In genomic region chr13:42990147-42990990, GRCh38 we compare ENCODE assay signal across 9 cellular contexts. TPM values are rescaled to one million over a fixed set of nuclear protein-coding genes. Genes with fewer than 3 reads are reported as not detected.
DNase-seq lines count a peak whose midpoint lies in the region; ATAC-seq, FAIRE-seq and TF ChIP-seq lines count a peak whose summit lies in the region.
"Had no signal": no experiment of that assay in that cellular context is flagged by ENCODE, and none has a peak within 500 bp of the region (broad histone marks: within the 10 kb centered on the region; RNA-seq: fewer than 3 reads in every experiment).

No MANE protein-coding gene starts in this region.

- no peak for TF ChIP-seq EP300 in tibial nerve (IDR thresholded peaks at IDR 0.05)

- TF ChIP-seq CTCF in KMS-11 (conservative IDR thresholded peaks at IDR 0.05; ENCODE audit: low read depth, low read length) (no peak), astrocyte (IDR thresholded peaks at IDR 0.05; ENCODE audit: insufficient read depth, low read depth, low read length) (no peak), tibial nerve (IDR thresholded peaks at IDR 0.05) (no peak)

- no peak overlapping the region for H3K27ac ChIP-seq in CD8-positive, alpha-beta memory T cell (ENCODE audit: low read depth, low read length)
- H3K27ac ChIP-seq in KMS-11 (peak overlapping the region; percentile 87; the same call in 1 of the 2 replicates), astrocyte (ENCODE audit: low read depth, low read length) (no peak overlapping the region), muscle layer of duodenum (ENCODE audit: low read length) (peak overlapping the region; percentile 61), tibial nerve (peak overlapping the region in 1 of 4 donors; percentile 87)

- H3K27me3 ChIP-seq in CD8-positive, alpha-beta memory T cell (ENCODE audit: insufficient read depth, low read length, poor library complexity, severe bottlenecking) = no peaks in the 10 kb centered on the region
- H3K27me3 ChIP-seq in KMS-11 (ENCODE audit: insufficient read depth, low read depth) (no peaks in the 10 kb centered on the region), astrocyte (ENCODE audit: insufficient read depth, low read length) (no peaks in the 10 kb centered on the region), muscle layer of duodenum (ENCODE audit: low read depth, low read length) (no peaks in the 10 kb centered on the region), tibial nerve (no peaks in the 10 kb centered on the region)

- H3K79me2 ChIP-seq in KMS-11 (ENCODE audit: insufficient read depth, low read depth) (no peaks in the 10 kb centered on the region), astrocyte (ENCODE audit: insufficient read depth, low read length) (no peaks in the 10 kb centered on the region)

- 51 to 57% methylated on average over 9 of the region's 9 CpGs for WGBS in tibial nerve, 2 donors

- no peak for FAIRE-seq in astrocyte (lab: Jason Lieb, UNC)
- FAIRE-seq: K562 had no signal

- no peak for TF ChIP-seq POLR2A in tibial nerve (IDR thresholded peaks at IDR 0.05)

- no peaks in the 10 kb centered on the region for H4K20me1 ChIP-seq in KMS-11 (ENCODE audit: insufficient read depth)
- no peaks in the 10 kb centered on the region for H4K20me1 ChIP-seq in astrocyte (ENCODE audit: insufficient read depth, low read length)

- H3K4me3 ChIP-seq in CD8-positive, alpha-beta memory T cell (ENCODE audit: low read length) = peak overlapping the region; percentile 61
- no peak overlapping the region for H3K4me3 ChIP-seq in KMS-11 (IDR thresholded peaks at IDR 0.05; ENCODE audit: insufficient read depth, low read depth, low read length)
- no peak overlapping the region for H3K4me3 ChIP-seq in astrocyte (ENCODE audit: insufficient read depth, low read depth, low read length)
- H3K4me3 ChIP-seq in muscle layer of duodenum (ENCODE audit: low read depth in 1 of 2, low read length in 2 of 2) = peak overlapping the region in 1 of 2 donors; percentile 83
- peak overlapping the region in 2 of 4 donors; percentile 24 to 62 for H3K4me3 ChIP-seq in tibial nerve
- H3K4me3 ChIP-seq: K562 had no signal

- H2AFZ ChIP-seq in KMS-11 (ENCODE audit: low read depth) = no peak overlapping the region
- no peak overlapping the region for H2AFZ ChIP-seq in astrocyte (ENCODE audit: low read depth, low read length)

- POLR2A ChIA-PET in CD8-positive, alpha-beta memory T cell (lab: Charles Lee) = interaction anchor here (0.7 to 2.7 kb wide), 4 partner anchors 34 to 68 kb away, joined by 3 to 20 read pairs (median 4); no protein-coding TSS in a partner anchor

- H3K4me3 Mint-ChIP-seq in CD8-positive, alpha-beta memory T cell = peak overlapping the region; percentile 95 to 99 (median 96)
- H3K4me3 Mint-ChIP-seq in astrocyte (ENCODE audit: unreplicated experiment) = peak overlapping the region; percentile 86

- DNase-seq in CD8-positive, alpha-beta memory T cell = peak in 2 of 5 donors; percentile 14 to 17
- no peak for DNase-seq in astrocyte (ENCODE audit: low read depth)
- no peak for DNase-seq in tibial nerve (ENCODE audit: low spot score in 2 of 2)
- no peak for DNase-seq in SIG-M5 (lab: John Stamatoyannopoulos, UW)
- no peak for DNase-seq in SKM-1 treated with dmso at 0.1 percent for 144 hours (lab: John Stamatoyannopoulos, UW; ENCODE audit: unreplicated experiment)

- H3K4me1 ChIP-seq in CD8-positive, alpha-beta memory T cell (ENCODE audit: insufficient read depth, low read length) = peaks cover 26% of the 10 kb centered on the region
- peaks cover 33% of the 10 kb centered on the region for H3K4me1 ChIP-seq in KMS-11 (ENCODE audit: low read depth, poor library complexity, severe bottlenecking)
- peaks cover 4% of the 10 kb centered on the region for H3K4me1 ChIP-seq in astrocyte (ENCODE audit: insufficient read depth, low read length)
- peaks cover 3 to 8% of the 10 kb centered on the region in 2 donors for H3K4me1 ChIP-seq in muscle layer of duodenum (ENCODE audit: control insufficient read depth in 1 of 2, insufficient read depth in 2 of 2, low read length in 2 of 2)
- peaks cover 0 to 32% (median 22%) of the 10 kb centered on the region in 4 donors for H3K4me1 ChIP-seq in tibial nerve

- no peak overlapping the region; the same call in 1 of the 2 replicates for H3K9ac ChIP-seq in KMS-11
- H3K9ac ChIP-seq in astrocyte (ENCODE audit: low read length) = no peak overlapping the region

- CTCF ChIA-PET in CD8-positive, alpha-beta memory T cell (lab: Charles Lee) = interaction anchor here (0.7 to 6.6 kb wide), 7 partner anchors 9 to 126 kb away, joined by 3 to 40 read pairs (median 3); partner anchors contain the start of gene DNAJC15

- H3K36me3 Mint-ChIP-seq in CD8-positive, alpha-beta memory T cell = peaks cover 0 to 23% (median 3%) of the 10 kb centered on the region in 3 donors
- H3K36me3 Mint-ChIP-seq in astrocyte (ENCODE audit: low read depth, unreplicated experiment) = peaks cover 3% of the 10 kb centered on the region

- H3K9me3 ChIP-seq in CD8-positive, alpha-beta memory T cell (ENCODE audit: low read length) = no peaks in the 10 kb centered on the region
- H3K9me3 ChIP-seq in astrocyte (ENCODE audit: insufficient read depth, low read depth, low read length) (no peaks in the 10 kb centered on the region), muscle layer of duodenum (ENCODE audit: control insufficient read depth in 1 of 2, low read length in 2 of 2) (no peaks in the 10 kb centered on the region), tibial nerve (no peaks in the 10 kb centered on the region)

- no peaks in the 10 kb centered on the region for H3K9me3 Mint-ChIP-seq in CD8-positive, alpha-beta memory T cell
- no peaks in the 10 kb centered on the region for H3K9me3 Mint-ChIP-seq in astrocyte (ENCODE audit: unreplicated experiment)

- peaks cover 34 to 70% (median 63%) of the 10 kb centered on the region in 3 donors for H3K4me1 Mint-ChIP-seq in CD8-positive, alpha-beta memory T cell
- H3K4me1 Mint-ChIP-seq in astrocyte (ENCODE audit: low read depth, unreplicated experiment) = peaks cover 10% of the 10 kb centered on the region

- ATAC-seq in GM19328 (IDR thresholded peaks at IDR 0.05; ENCODE audit: unreplicated experiment) = no peak
- ATAC-seq: K562 had no signal

- peak overlapping the region; percentile 94 to 100 (median 99) for H3K27ac Mint-ChIP-seq in CD8-positive, alpha-beta memory T cell
- peak overlapping the region; percentile 99 for H3K27ac Mint-ChIP-seq in astrocyte (ENCODE audit: unreplicated experiment)

- H3K27me3 Mint-ChIP-seq in CD8-positive, alpha-beta memory T cell = no peaks in the 10 kb centered on the region
- H3K27me3 Mint-ChIP-seq in astrocyte (ENCODE audit: low read depth, unreplicated experiment) = no peaks in the 10 kb centered on the region

- no peaks in the 10 kb centered on the region for H3K36me3 ChIP-seq in CD8-positive, alpha-beta memory T cell (ENCODE audit: insufficient read depth, low read length)
- H3K36me3 ChIP-seq in KMS-11 (ENCODE audit: insufficient read depth) (no peaks in the 10 kb centered on the region), astrocyte (ENCODE audit: insufficient read depth, low read length) (no peaks in the 10 kb centered on the region), muscle layer of duodenum (ENCODE audit: control insufficient read depth in 1 of 2, insufficient read depth in 2 of 2, low read length in 2 of 2) (no peaks in the 10 kb centered on the region), tibial nerve (no peaks in the 10 kb centered on the region)

- peak overlapping the region; percentile 87 for H3K4me2 ChIP-seq in KMS-11
- H3K4me2 ChIP-seq in astrocyte (ENCODE audit: low read length) = no peak overlapping the region

RNA-seq across cellular contexts. Expression of gene EPSTI1, which starts 1.7 kb away (rescaled TPM):
- 1 to 10 TPM; 4.5 to 4.9 TPM for total RNA-seq in CD8-positive, alpha-beta memory T cell
- polyA plus RNA-seq in CD8-positive, alpha-beta memory T cell = 17.3 TPM
- total RNA-seq in astrocyte (96.0 and 117 TPM in 2 replicates), tibial nerve (10 to 100 TPM in 1 of 4 donors, 1 to 10 TPM in 3; 1.4 to 16.8 (median 3.3) TPM)

RNA-seq across cellular contexts. Expression of gene DNAJC15, which starts 33.0 kb away (rescaled TPM):
- 10 to 100 TPM; 13.2 to 13.6 TPM for total RNA-seq in CD8-positive, alpha-beta memory T cell
- 13.7 TPM for polyA plus RNA-seq in CD8-positive, alpha-beta memory T cell
- total RNA-seq in astrocyte = 10.9 and 13.8 TPM in 2 replicates
- total RNA-seq in tibial nerve = 1 to 10 TPM; 3.7 to 9.2 (median 5.7) TPM

Comparison
In these comparisons a context has a peak if more than half of its experiments do, and no peak if none do; other contexts are left out.
1. H3K27ac ChIP-seq: peak in KMS-11 (single experiment) and muscle layer of duodenum (single experiment); none in CD8-positive, alpha-beta memory T cell (single experiment) and astrocyte (single experiment).